18 cellular contexts compared by ENCODE assay signal in genomic region chr2:20664071-20664390, GRCh38. TPM values are rescaled to one million over a fixed set of nuclear protein-coding genes. Genes with fewer than 3 reads are reported as not detected.
DNase-seq lines count a peak whose midpoint lies in the region; ATAC-seq and TF ChIP-seq lines count a peak whose summit lies in the region.
"Had no signal": no experiment of that assay in that cellular context is flagged by ENCODE, and none has a peak within 500 bp of the region (broad histone marks: within the 10 kb centered on the region; RNA-seq: fewer than 3 reads in every experiment).

No MANE protein-coding gene starts in this region.

- no peaks in the 10 kb centered on the region for H3K36me3 ChIP-seq in H7 (replicated peaks; ENCODE audit: control insufficient read depth, insufficient read depth, low read length)
- H3K36me3 ChIP-seq in prostate gland: no peaks in the 10 kb centered on the region
- H3K36me3 ChIP-seq: BLaER1 treated with 17β-estradiol and CSF1 and Interleukin-3, amounts not matched to agents 10 nM and 100 nM; HAP-1 had no signal

- TF ChIP-seq CTCF in activated B cell treated with CpG ODN at 0.5 μM for 24 hours (IDR thresholded peaks at IDR 0.05) (no peak), nephron (IDR thresholded peaks at IDR 0.05; ENCODE audit: unreplicated experiment in 3 of 3) (no peak), prostate gland (IDR thresholded peaks at IDR 0.05) (no peak)

- POLR2A ChIA-PET in activated B cell treated with CpG ODN at 0.5 μM for 24 hours (lab: Charles Lee): interaction anchor here (0.7 to 2.2 kb wide), 3 partner anchors 13 to 217 kb away, joined by 3 to 7 read pairs (median 5); partner anchors contain the start of genes LDAH and RHOB

- in situ Hi-C loops in KBM-7 (cut with MboI; ENCODE audit: low pct_unique_long_range_greater_than_20kb, low sequenced_read_pairs): loop anchor here (10.0 kb wide), 1 partner anchor 301 kb away; no protein-coding TSS in a partner anchor

- intact Hi-C loops in activated B cell treated with CpG ODN at 0.5 μM for 24 hours (cut with micrococcal nuclease): no loop called here
- intact Hi-C loops in posterior vena cava (cut with DNase I): loop anchor here (5.0 to 10.0 kb wide), 3 partner anchors 298 to 461 kb away; partner anchors contain the start of gene TDRD15 (in 1 of the 2)
- intact Hi-C loops in prostate gland (cut with DNase I): loop anchor here (5.0 kb wide), 2 partner anchors 253 to 453 kb away; no protein-coding TSS in a partner anchor

- peaks cover 7% of the 10 kb centered on the region for H3K4me1 ChIP-seq in prostate gland (replicated peaks)

- H3K27me3 ChIP-seq in H7 (ENCODE audit: control insufficient read depth, insufficient read depth, low read length): peaks cover 73% of the 10 kb centered on the region
- peaks cover 2% of the 10 kb centered on the region for H3K27me3 ChIP-seq in prostate gland (replicated peaks; ENCODE audit: insufficient read depth)

- WGBS in prostate gland: 76% methylated on average over 2 of the region's 2 CpGs

- no peaks in the 10 kb centered on the region for H3K36me3 Mint-ChIP-seq in activated B cell treated with CpG ODN at 0.5 μM for 24 hours (ENCODE audit: low read depth)
- H3K36me3 Mint-ChIP-seq in nephron (ENCODE audit: low read depth): no peaks in the 10 kb centered on the region
- H3K36me3 Mint-ChIP-seq: CD8-positive, alpha-beta memory T cell had no signal

- H3K9me3 ChIP-seq in prostate gland: no peaks in the 10 kb centered on the region
- H3K9me3 ChIP-seq: BLaER1 treated with 17β-estradiol and CSF1 and Interleukin-3, amounts not matched to agents 10 nM and 100 nM; HAP-1 had no signal

- ATAC-seq in activated B cell treated with CpG ODN at 0.5 μM for 24 hours (ENCODE audit: low read depth): no peak
- ATAC-seq: GM12878 had no signal

- peaks cover 30% of the 10 kb centered on the region for H3K4me1 Mint-ChIP-seq in activated B cell treated with CpG ODN at 0.5 μM for 24 hours
- H3K4me1 Mint-ChIP-seq in nephron: peaks cover 9% of the 10 kb centered on the region

- no peak overlapping the region for H3K27ac ChIP-seq in prostate gland
- H3K27ac ChIP-seq: BLaER1 treated with 17β-estradiol and CSF1 and Interleukin-3, amounts not matched to agents 10 nM and 100 nM; HL-60 had no signal

- H3K27ac Mint-ChIP-seq in activated B cell treated with CpG ODN at 0.5 μM for 24 hours (peak overlapping the region; percentile 42), nephron (no peak overlapping the region)
- H3K27ac Mint-ChIP-seq: B cell; CD8-positive, alpha-beta memory T cell had no signal

- H3K27me3 Mint-ChIP-seq in activated B cell treated with CpG ODN at 0.5 μM for 24 hours (peaks cover 16% of the 10 kb centered on the region), nephron (ENCODE audit: low read depth) (peaks cover 96% of the 10 kb centered on the region)

- no peak for TF ChIP-seq POLR2A in prostate gland (IDR thresholded peaks at IDR 0.05)

- DNase-seq in H7 (peak; percentile 67), activated B cell treated with CpG ODN at 0.5 μM for 24 hours (no peak), posterior vena cava (ENCODE audit: low spot score) (peak; percentile 31), KBM-7 (no peak), prostate gland (ENCODE audit: low spot score) (no peak), HPDE6-E6E7 (ENCODE audit: extremely low spot score) (no peak), UCSD-AML1 (lab: John Stamatoyannopoulos, UW; ENCODE audit: unreplicated experiment) (no peak)
- DNase-seq: CD8-positive, alpha-beta memory T cell; COR-L47; DMS 273 treated with DMSO at 0.1 percent for 48 hours; DND-41; EL had no signal

- no peak overlapping the region for H3K4me3 Mint-ChIP-seq in activated B cell treated with CpG ODN at 0.5 μM for 24 hours
- peak overlapping the region; percentile 13 to 56 (median 45) for H3K4me3 Mint-ChIP-seq in nephron

- H3K4me3 ChIP-seq in H7 (ENCODE audit: insufficient read depth, low read depth, low read length) (no peak overlapping the region), prostate gland (no peak overlapping the region)
- H3K4me3 ChIP-seq: BLaER1 treated with 17β-estradiol and CSF1 and Interleukin-3, amounts not matched to agents 10 nM and 100 nM; GM12878; HAP-1 had no signal

- H3K9me3 Mint-ChIP-seq in activated B cell treated with CpG ODN at 0.5 μM for 24 hours (no peaks in the 10 kb centered on the region), nephron (no peaks in the 10 kb centered on the region)

- CTCF ChIA-PET in activated B cell treated with CpG ODN at 0.5 μM for 24 hours (lab: Charles Lee): interaction anchor here (4.8 to 6.1 kb wide), 3 partner anchors 12 to 299 kb away, joined by 36 to 251 read pairs (median 69); partner anchors contain the start of gene HS1BP3

RNA-seq across cellular contexts. Expression of gene GDF7, which starts 2.9 kb away (rescaled TPM):
- total RNA-seq in H7 (2014; rRNA removed; shearing (Covaris generic)): 1.4 TPM in 2 replicates
- 5.9 and 6.7 TPM in 2 replicates for total RNA-seq in activated B cell treated with CpG ODN at 0.5 μM for 24 hours
- 1 to 10 TPM; 3.6 to 3.8 TPM for total RNA-seq in posterior vena cava
- total RNA-seq in prostate gland: 1 to 10 TPM; 3.3 to 7.0 TPM
- total RNA-seq: CD8-positive, alpha-beta memory T cell had no signal

RNA-seq across cellular contexts. Expression of gene HS1BP3, which starts 13.1 kb away (rescaled TPM):
- 30.2 and 41.3 TPM in 2 replicates for total RNA-seq in H7 (2014; rRNA removed; shearing (Covaris generic))
- 13.0 and 13.1 TPM in 2 replicates for total RNA-seq in activated B cell treated with CpG ODN at 0.5 μM for 24 hours
- total RNA-seq in posterior vena cava: 10 to 100 TPM; 37.1 to 41.8 TPM
- 10 to 100 TPM; 29.9 to 39.4 TPM for total RNA-seq in prostate gland

Comparison
In these comparisons a context has a peak if more than half of its experiments do, and no peak if none do; other contexts are left out.
1. DNase-seq: peak in H7 (single experiment) and posterior vena cava (single experiment); none in activated B cell treated with CpG ODN at 0.5 μM for 24 hours (single experiment), KBM-7 (single experiment), prostate gland (single experiment), HPDE6-E6E7 (single experiment) and UCSD-AML1 (single experiment).